ENCODE assay signal across 11 cellular contexts in the genomic region with DNA sequence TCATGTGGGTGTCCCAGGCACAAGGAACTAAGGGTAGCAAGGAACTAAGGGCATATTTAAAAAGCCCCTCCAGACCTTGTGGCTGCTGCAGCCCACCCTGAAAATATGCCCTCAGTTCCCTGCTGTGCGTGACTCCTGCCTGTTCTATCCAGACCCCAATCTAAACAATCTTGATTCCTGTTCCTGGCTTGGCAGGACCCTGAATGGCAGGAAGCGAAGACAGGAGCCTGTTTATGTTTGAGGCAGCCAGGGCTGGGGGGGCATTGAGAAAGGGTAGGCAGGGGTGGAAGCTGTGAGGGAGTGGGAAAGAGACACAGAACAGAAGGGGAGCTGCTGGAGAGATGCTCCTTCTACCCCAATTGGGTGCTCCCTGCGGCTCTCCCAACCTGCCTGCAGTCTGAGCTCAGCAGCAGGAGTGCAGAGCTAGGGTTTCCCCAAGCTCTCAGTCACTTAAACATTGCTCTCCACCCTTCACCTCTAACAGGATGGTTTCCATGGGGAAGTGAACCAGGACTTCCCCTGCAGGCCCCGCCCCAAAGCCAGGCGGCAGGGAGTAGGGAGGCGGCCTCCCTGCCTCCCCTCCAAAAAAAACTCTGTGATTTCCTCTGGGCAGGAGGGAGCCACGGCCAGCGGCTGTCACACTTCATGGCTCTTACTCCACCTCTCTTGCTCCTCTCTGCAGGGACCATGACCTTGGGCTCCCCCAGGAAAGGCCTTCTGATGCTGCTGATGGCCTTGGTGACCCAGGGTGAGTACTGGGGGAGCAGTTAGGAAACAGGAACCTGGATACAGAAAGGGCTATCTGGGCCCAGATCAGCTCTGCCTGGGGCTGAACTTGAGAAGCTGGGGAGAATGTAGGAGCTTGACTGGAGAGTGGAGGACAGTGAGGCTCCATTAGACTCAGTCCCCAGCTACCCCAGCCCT. TPM values are rescaled to one million over a fixed set of nuclear protein-coding genes. Genes with fewer than 3 reads are reported as not detected.
A peak's percentile ranks its signal among the peaks of the same experiment; 100 is the strongest.
DNase-seq lines count a peak whose midpoint lies in the region; ATAC-seq and TF ChIP-seq lines count a peak whose summit lies in the region.
"Had no signal": no experiment of that assay in that cellular context is flagged by ENCODE, and none has a peak within 500 bp of the region (broad histone marks: within the 10 kb centered on the region; RNA-seq: fewer than 3 reads in every experiment).

No MANE protein-coding gene starts in this region.

- ATAC-seq in lung (ENCODE audit: insufficient read depth, low FRiP score) (peak; percentile 51), HG03571 (IDR thresholded peaks at IDR 0.05; ENCODE audit: unreplicated experiment) (no peak), HG03469 (IDR thresholded peaks at IDR 0.05; ENCODE audit: unreplicated experiment) (no peak)
- no peak for ATAC-seq in stimulated activated memory B cell treated with anti-CD40 and anti-IgM and Interleukin-4, amounts not matched to agents 10 μg/mL and 1 μg/mL and 100 μg/mL, for 72 hours

- peaks cover 0 to 2% of the 10 kb centered on the region in 2 donors for H3K9me3 ChIP-seq in lung (ENCODE audit: control insufficient read depth in 2 of 2, insufficient read depth in 1 of 2, low read length in 1 of 2)
- H3K9me3 ChIP-seq: neutrophil had no signal

- no peak for TF ChIP-seq RAD21 in Ishikawa (IDR thresholded peaks at IDR 0.05; ENCODE audit: low read depth)

- peak; percentile 46 for DNase-seq in A172 (ENCODE audit: low spot score)
- no peak for DNase-seq in coronary artery (ENCODE audit: low spot score)
- peak; percentile 56 for DNase-seq in lung (ENCODE audit: low spot score)
- DNase-seq in type B pancreatic cell (ENCODE audit: extremely low spot score, unreplicated experiment) = no peak
- DNase-seq: activated naive CD4-positive, alpha-beta T cell treated with anti-CD3 and anti-CD28 coated beads, Interleukin-2, amount 10 ng/mL, durations not matched to agents 7 days and 5 days had no signal

- H3K27me3 Mint-ChIP-seq in type B pancreatic cell = peaks cover 23% of the 10 kb centered on the region
- peaks cover 78% of the 10 kb centered on the region for H3K27me3 Mint-ChIP-seq in stimulated activated memory B cell treated with anti-CD40 and anti-IgM and Interleukin-4, amounts not matched to agents 10 μg/mL and 1 μg/mL and 100 μg/mL, for 72 hours

- H3K27me3 ChIP-seq in lung (ENCODE audit: control insufficient read depth, insufficient read depth) = no peaks in the 10 kb centered on the region

- TF ChIP-seq CTCF in coronary artery (IDR thresholded peaks at IDR 0.05) (no peak), lung (IDR thresholded peaks at IDR 0.05; ENCODE audit: control extremely low read depth, extremely low read depth) (no peak), type B pancreatic cell (conservative IDR thresholded peaks at IDR 0.05) (no peak)

- no peak for TF ChIP-seq EP300 in Ishikawa (IDR thresholded peaks at IDR 0.05; ENCODE audit: borderline replicate concordance)

- peaks cover 0 to 17% of the 10 kb centered on the region in 2 donors for H3K36me3 ChIP-seq in lung (ENCODE audit: control insufficient read depth in 2 of 2, insufficient read depth in 2 of 2, low read length in 2 of 2)
- H3K36me3 ChIP-seq: neutrophil had no signal

- no peaks in the 10 kb centered on the region for H3K36me3 Mint-ChIP-seq in type B pancreatic cell
- no peaks in the 10 kb centered on the region for H3K36me3 Mint-ChIP-seq in stimulated activated memory B cell treated with anti-CD40 and anti-IgM and Interleukin-4, amounts not matched to agents 10 μg/mL and 1 μg/mL and 100 μg/mL, for 72 hours
- H3K36me3 Mint-ChIP-seq: activated naive CD4-positive, alpha-beta T cell treated with anti-CD3 and anti-CD28 coated beads, Interleukin-2, amount 10 ng/mL, durations not matched to agents 7 days and 5 days had no signal

- H3K4me1 Mint-ChIP-seq in type B pancreatic cell (ENCODE audit: unreplicated experiment) = peaks cover 25% of the 10 kb centered on the region
- peaks cover 16% of the 10 kb centered on the region for H3K4me1 Mint-ChIP-seq in stimulated activated memory B cell treated with anti-CD40 and anti-IgM and Interleukin-4, amounts not matched to agents 10 μg/mL and 1 μg/mL and 100 μg/mL, for 72 hours

- H3K27ac Mint-ChIP-seq in type B pancreatic cell = no peak overlapping the region
- H3K27ac Mint-ChIP-seq in stimulated activated memory B cell treated with anti-CD40 and anti-IgM and Interleukin-4, amounts not matched to agents 10 μg/mL and 1 μg/mL and 100 μg/mL, for 72 hours = no peak overlapping the region
- H3K27ac Mint-ChIP-seq: activated naive CD4-positive, alpha-beta T cell treated with anti-CD3 and anti-CD28 coated beads, Interleukin-2, amount 10 ng/mL, durations not matched to agents 7 days and 5 days; T-helper 1 cell treated with Interleukin-12 subunit alpha and Interleukin-12 subunit beta and Interleukin-4 antibody, amounts not matched to agents 30 μg/mL and 1 μg/mL, for 36 hours had no signal

- H3K4me1 ChIP-seq in lung (ENCODE audit: control insufficient read depth in 2 of 2, insufficient read depth in 2 of 2, low read length in 2 of 2) = peaks cover 4 to 14% of the 10 kb centered on the region in 2 donors

- H3K4me3 ChIP-seq in coronary artery = peak overlapping the region; percentile 47
- peak overlapping the region; percentile 59 for H3K4me3 ChIP-seq in lung

- H3K4me3 Mint-ChIP-seq in type B pancreatic cell = no peak overlapping the region
- no peak overlapping the region for H3K4me3 Mint-ChIP-seq in stimulated activated memory B cell treated with anti-CD40 and anti-IgM and Interleukin-4, amounts not matched to agents 10 μg/mL and 1 μg/mL and 100 μg/mL, for 72 hours
- H3K4me3 Mint-ChIP-seq: activated naive CD4-positive, alpha-beta T cell treated with anti-CD3 and anti-CD28 coated beads, Interleukin-2, amount 10 ng/mL, durations not matched to agents 7 days and 5 days; T-helper 1 cell treated with Interleukin-12 subunit alpha and Interleukin-12 subunit beta and Interleukin-4 antibody, amounts not matched to agents 30 μg/mL and 1 μg/mL, for 36 hours had no signal

- no peaks in the 10 kb centered on the region for H3K9me3 Mint-ChIP-seq in type B pancreatic cell
- no peaks in the 10 kb centered on the region for H3K9me3 Mint-ChIP-seq in stimulated activated memory B cell treated with anti-CD40 and anti-IgM and Interleukin-4, amounts not matched to agents 10 μg/mL and 1 μg/mL and 100 μg/mL, for 72 hours
- H3K9me3 Mint-ChIP-seq: activated naive CD4-positive, alpha-beta T cell treated with anti-CD3 and anti-CD28 coated beads, Interleukin-2, amount 10 ng/mL, durations not matched to agents 7 days and 5 days; T-helper 1 cell treated with Interleukin-12 subunit alpha and Interleukin-12 subunit beta and Interleukin-4 antibody, amounts not matched to agents 30 μg/mL and 1 μg/mL, for 36 hours had no signal

- 37 to 47% methylated on average over 8 of the region's 8 CpGs for WGBS in lung, 2 donors

- H3K27ac ChIP-seq in coronary artery = peak overlapping the region in 1 of 2 donors; percentile 63
- H3K27ac ChIP-seq in lung (ENCODE audit: low read depth in 1 of 2, low read length in 1 of 2) = peak overlapping the region; percentile 30 to 85
- H3K27ac ChIP-seq: neutrophil had no signal

TF ChIP-seq in Ishikawa, 13 proteins besides CTCF, POLR2A, EP300 and RAD21:
- TF ChIP-seq TCF12 (IDR thresholded peaks at IDR 0.05; ENCODE audit: low read depth) (no peak), TAF1 (IDR thresholded peaks at IDR 0.05; ENCODE audit: low read depth) (0 out of 2 replicates have a peak, but pooled peaks have one; percentile 7)
TF ChIP-seq in Ishikawa: peak in this region for 1.

RNA-seq across cellular contexts. Expression of a gene that starts 4.7 kb away (rescaled TPM):
- total RNA-seq in A172 (2014; rRNA removed; shearing (Covaris generic)) = 10.3 and 11.7 TPM in 2 replicates
- total RNA-seq in lung (100 to 1,000 TPM; 101 to 186 TPM), type B pancreatic cell (ENCODE audit: low replicate concordance) (0.46 and 0.95 TPM in 2 replicates)
- polyA plus RNA-seq in lung = 100 to 1,000 TPM in 1 of 2 donors, 10 to 100 TPM in 1; 76.1 to 130 TPM

RNA-seq across cellular contexts. Expression of a gene that starts 24.1 kb away (rescaled TPM):
- not detected in 2 replicates for total RNA-seq in A172 (2014; rRNA removed; shearing (Covaris generic))
- total RNA-seq in lung (under 1 TPM; 0.14 to 0.21 TPM), type B pancreatic cell (ENCODE audit: low replicate concordance) (0.51 and 0.62 TPM in 2 replicates)
- polyA plus RNA-seq in lung = under 1 TPM; 0.24 to 0.50 TPM

RNA-seq across cellular contexts. Expression of a gene that starts 39.4 kb away (rescaled TPM):
- total RNA-seq in A172 (2014; rRNA removed; shearing (Covaris generic)) = 3.8 and 6.9 TPM in 2 replicates
- 10 to 100 TPM; 14.0 to 41.7 TPM for total RNA-seq in lung
- polyA plus RNA-seq in lung = 10 to 100 TPM; 14.3 to 27.7 TPM
- 36.0 and 36.1 TPM in 2 replicates for total RNA-seq in type B pancreatic cell (ENCODE audit: low replicate concordance)

Comparison
In these comparisons a context has a peak if more than half of its experiments do, and no peak if none do; other contexts are left out.
1. DNase-seq: peak in A172 (single experiment) and lung (single experiment); none in coronary artery (single experiment) and type B pancreatic cell (single experiment).